Comparison of ENCODE assay signal across 1 cellular context in the genomic region with DNA sequence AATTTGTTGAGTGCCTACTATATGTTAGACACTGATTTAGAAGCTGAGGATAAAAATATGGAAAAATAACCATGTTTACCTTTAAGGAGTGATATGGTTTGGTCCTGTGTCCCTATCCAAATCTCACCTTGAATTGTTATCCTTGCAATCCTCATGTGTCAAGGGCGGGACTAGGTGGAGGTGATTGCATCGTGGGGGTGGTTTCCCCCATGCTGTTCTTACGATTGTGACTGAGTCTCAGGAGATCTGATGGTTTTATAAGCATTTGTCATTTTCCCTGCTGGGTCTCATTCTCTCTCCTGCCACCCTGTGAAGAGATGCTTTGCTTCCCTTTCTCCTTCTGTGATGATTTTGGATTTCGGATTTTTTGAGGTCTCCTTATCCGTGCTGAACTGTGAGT.
TF ChIP-seq lines count a peak whose summit lies in the region.

No MANE protein-coding gene starts in this region.

TF ChIP-seq in GM23338, 12 proteins besides CTCF, POLR2A, EP300 and RAD21 (continued from another document):
- TF ChIP-seq, protein P1, sequence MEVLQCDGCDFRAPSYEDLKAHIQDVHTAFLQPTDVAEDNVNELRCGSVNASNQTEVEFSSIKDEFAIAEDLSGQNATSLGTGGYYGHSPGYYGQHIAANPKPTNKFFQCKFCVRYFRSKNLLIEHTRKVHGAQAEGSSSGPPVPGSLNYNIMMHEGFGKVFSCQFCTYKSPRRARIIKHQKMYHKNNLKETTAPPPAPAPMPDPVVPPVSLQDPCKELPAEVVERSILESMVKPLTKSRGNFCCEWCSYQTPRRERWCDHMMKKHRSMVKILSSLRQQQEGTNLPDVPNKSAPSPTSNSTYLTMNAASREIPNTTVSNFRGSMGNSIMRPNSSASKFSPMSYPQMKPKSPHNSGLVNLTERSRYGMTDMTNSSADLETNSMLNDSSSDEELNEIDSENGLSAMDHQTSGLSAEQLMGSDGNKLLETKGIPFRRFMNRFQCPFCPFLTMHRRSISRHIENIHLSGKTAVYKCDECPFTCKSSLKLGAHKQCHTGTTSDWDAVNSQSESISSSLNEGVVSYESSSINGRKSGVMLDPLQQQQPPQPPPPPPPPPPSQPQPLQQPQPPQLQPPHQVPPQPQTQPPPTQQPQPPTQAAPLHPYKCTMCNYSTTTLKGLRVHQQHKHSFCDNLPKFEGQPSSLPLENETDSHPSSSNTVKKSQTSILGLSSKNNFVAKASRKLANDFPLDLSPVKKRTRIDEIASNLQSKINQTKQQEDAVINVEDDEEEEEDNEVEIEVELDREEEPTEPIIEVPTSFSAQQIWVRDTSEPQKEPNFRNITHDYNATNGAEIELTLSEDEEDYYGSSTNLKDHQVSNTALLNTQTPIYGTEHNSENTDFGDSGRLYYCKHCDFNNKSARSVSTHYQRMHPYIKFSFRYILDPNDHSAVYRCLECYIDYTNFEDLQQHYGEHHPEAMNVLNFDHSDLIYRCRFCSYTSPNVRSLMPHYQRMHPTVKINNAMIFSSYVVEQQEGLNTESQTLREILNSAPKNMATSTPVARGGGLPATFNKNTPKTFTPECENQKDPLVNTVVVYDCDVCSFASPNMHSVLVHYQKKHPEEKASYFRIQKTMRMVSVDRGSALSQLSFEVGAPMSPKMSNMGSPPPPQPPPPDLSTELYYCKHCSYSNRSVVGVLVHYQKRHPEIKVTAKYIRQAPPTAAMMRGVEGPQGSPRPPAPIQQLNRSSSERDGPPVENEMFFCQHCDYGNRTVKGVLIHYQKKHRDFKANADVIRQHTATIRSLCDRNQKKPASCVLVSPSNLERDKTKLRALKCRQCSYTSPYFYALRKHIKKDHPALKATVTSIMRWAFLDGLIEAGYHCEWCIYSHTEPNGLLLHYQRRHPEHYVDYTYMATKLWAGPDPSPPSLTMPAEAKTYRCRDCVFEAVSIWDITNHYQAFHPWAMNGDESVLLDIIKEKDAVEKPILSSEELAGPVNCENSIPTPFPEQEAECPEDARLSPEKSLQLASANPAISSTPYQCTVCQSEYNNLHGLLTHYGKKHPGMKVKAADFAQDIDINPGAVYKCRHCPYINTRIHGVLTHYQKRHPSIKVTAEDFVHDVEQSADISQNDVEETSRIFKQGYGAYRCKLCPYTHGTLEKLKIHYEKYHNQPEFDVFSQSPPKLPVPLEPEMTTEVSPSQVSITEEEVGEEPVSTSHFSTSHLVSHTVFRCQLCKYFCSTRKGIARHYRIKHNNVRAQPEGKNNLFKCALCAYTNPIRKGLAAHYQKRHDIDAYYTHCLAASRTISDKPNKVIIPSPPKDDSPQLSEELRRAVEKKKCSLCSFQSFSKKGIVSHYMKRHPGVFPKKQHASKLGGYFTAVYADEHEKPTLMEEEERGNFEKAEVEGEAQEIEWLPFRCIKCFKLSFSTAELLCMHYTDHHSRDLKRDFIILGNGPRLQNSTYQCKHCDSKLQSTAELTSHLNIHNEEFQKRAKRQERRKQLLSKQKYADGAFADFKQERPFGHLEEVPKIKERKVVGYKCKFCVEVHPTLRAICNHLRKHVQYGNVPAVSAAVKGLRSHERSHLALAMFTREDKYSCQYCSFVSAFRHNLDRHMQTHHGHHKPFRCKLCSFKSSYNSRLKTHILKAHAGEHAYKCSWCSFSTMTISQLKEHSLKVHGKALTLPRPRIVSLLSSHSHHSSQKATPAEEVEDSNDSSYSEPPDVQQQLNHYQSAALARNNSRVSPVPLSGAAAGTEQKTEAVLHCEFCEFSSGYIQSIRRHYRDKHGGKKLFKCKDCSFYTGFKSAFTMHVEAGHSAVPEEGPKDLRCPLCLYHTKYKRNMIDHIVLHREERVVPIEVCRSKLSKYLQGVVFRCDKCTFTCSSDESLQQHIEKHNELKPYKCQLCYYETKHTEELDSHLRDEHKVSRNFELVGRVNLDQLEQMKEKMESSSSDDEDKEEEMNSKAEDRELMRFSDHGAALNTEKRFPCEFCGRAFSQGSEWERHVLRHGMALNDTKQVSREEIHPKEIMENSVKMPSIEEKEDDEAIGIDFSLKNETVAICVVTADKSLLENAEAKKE (CRISPR knock-in tag; IDR thresholded peaks at IDR 0.05): no peak
- TF ChIP-seq REST (IDR thresholded peaks at IDR 0.05; ENCODE audit: unreplicated experiment) (no peak), EZH2 (IDR thresholded peaks at IDR 0.05; ENCODE audit: low read depth, unreplicated experiment) (no peak), STAT1 (IDR thresholded peaks at IDR 0.05; ENCODE audit: unreplicated experiment) (no peak), EZH2phosphoT487 (IDR thresholded peaks at IDR 0.05; ENCODE audit: unreplicated experiment) (no peak), CREB1 (CRISPR knock-in tag; IDR thresholded peaks at IDR 0.05; ENCODE audit: low read depth) (no peak), JUNB (IDR thresholded peaks at IDR 0.05; ENCODE audit: unreplicated experiment) (no peak), ZNF331 (CRISPR knock-in tag; IDR thresholded peaks at IDR 0.05; ENCODE audit: low read depth) (no peak), ETS1 (IDR thresholded peaks at IDR 0.05) (no peak), ZNF114 (CRISPR knock-in tag; IDR thresholded peaks at IDR 0.05) (no peak), NANOG (IDR thresholded peaks at IDR 0.05; ENCODE audit: borderline replicate concordance) (no peak)
